11 cellular contexts compared by ENCODE assay signal in genomic region chr1:235090406-235091069, GRCh38. TPM values are rescaled to one million over a fixed set of nuclear protein-coding genes. Genes with fewer than 3 reads are reported as not detected.
DNase-seq lines count a peak whose midpoint lies in the region; ATAC-seq, FAIRE-seq and TF ChIP-seq lines count a peak whose summit lies in the region.
"Had no signal": no experiment of that assay in that cellular context is flagged by ENCODE, and none has a peak within 500 bp of the region (broad histone marks: within the 10 kb centered on the region; RNA-seq: fewer than 3 reads in every experiment).

No MANE protein-coding gene starts in this region.

- H3K4me1 ChIP-seq in IMR-90 (ENCODE audit: control insufficient read depth, insufficient read depth, low read length): peaks cover 8% of the 10 kb centered on the region; the same call in 1 of the 2 replicates
- H3K4me1 ChIP-seq in astrocyte (ENCODE audit: insufficient read depth, low read length): peaks cover 18% of the 10 kb centered on the region

- no peak overlapping the region for H2AK9ac ChIP-seq in IMR-90 (replicated peaks; ENCODE audit: low read depth, low read length, poor library complexity)

- H2BK15ac ChIP-seq in IMR-90 (ENCODE audit: low read depth, low read length): no peak overlapping the region; the same call in 2 of the 3 replicates

- 0 out of 2 replicates have a peak, but pooled peaks have one; percentile 6 for ATAC-seq in IMR-90 (ENCODE audit: low read depth)
- ATAC-seq in sciatic nerve: no peak
- ATAC-seq in left lobe of liver: no peak

- H3K27me3 ChIP-seq in IMR-90 (ENCODE audit: control insufficient read depth, insufficient read depth, low read length) (no peaks in the 10 kb centered on the region), astrocyte (ENCODE audit: insufficient read depth, low read length) (no peaks in the 10 kb centered on the region)
- H3K27me3 ChIP-seq: neutrophil had no signal

- no peak overlapping the region for H2BK5ac ChIP-seq in IMR-90 (ENCODE audit: low read depth, low read length, poor library complexity, severe bottlenecking)

- H3K27me3 Mint-ChIP-seq in astrocyte (ENCODE audit: low read depth, unreplicated experiment): no peaks in the 10 kb centered on the region

- peak overlapping the region; percentile 45 for H3K4me3 Mint-ChIP-seq in astrocyte (ENCODE audit: unreplicated experiment)

- H2BK120ac ChIP-seq in IMR-90 (ENCODE audit: low read depth, low read length): peak overlapping the region; percentile 19; the same call in 1 of the 2 replicates

- CTCF ChIA-PET in IMR-90 (lab: Yijun Ruan, JAX): interaction anchor here (2.0 kb wide), 1 partner anchor 604 kb away, joined by 4 read pairs; no protein-coding TSS in a partner anchor

- peaks cover 18% of the 10 kb centered on the region for H3K4me1 Mint-ChIP-seq in astrocyte (ENCODE audit: low read depth, unreplicated experiment)

- H3K36me3 Mint-ChIP-seq in astrocyte (ENCODE audit: low read depth, unreplicated experiment): peaks cover 2% of the 10 kb centered on the region

- H3K36me3 ChIP-seq in IMR-90 (ENCODE audit: control insufficient read depth, insufficient read depth, low read length) (no peaks in the 10 kb centered on the region), astrocyte (ENCODE audit: insufficient read depth, low read length) (no peaks in the 10 kb centered on the region)
- H3K36me3 ChIP-seq: neutrophil had no signal

- no peaks in the 10 kb centered on the region for H3K9me3 Mint-ChIP-seq in astrocyte (ENCODE audit: unreplicated experiment)

- H3K9me1 ChIP-seq in IMR-90 (ENCODE audit: insufficient read depth, low read length): no peaks in the 10 kb centered on the region

- DNase-seq in IMR-90 (no peak), astrocyte (ENCODE audit: low read depth) (peak; percentile 74), iPS-NIHi7 (ENCODE audit: extremely low spot score) (peak; percentile 58), retina (peak; percentile 86), sciatic nerve (ENCODE audit: low spot score) (no peak), NCI-H774 (lab: John Stamatoyannopoulos, UW) (no peak), left lobe of liver (ENCODE audit: low spot score) (no peak)
- no peak for DNase-seq in activated CD4-positive, alpha-beta T cell treated with anti-CD3 and anti-CD28 coated beads for 48 hours
- DNase-seq: NCI-H69, T-helper 1 cell had no signal

- POLR2A ChIA-PET in IMR-90 (lab: Charles Lee; ENCODE audit: unreplicated experiment): no interaction called here

- BruUV-seq in IMR-90 (replicated peaks; lab: Mats Ljungman, UMichigan): no TSS peak

- WGBS in IMR-90 (ENCODE audit: extremely low coverage in 2 of 2, insufficient read length in 1 of 2), 2 experiments: 81% methylated on average over 9 of the region's 20 CpGs; no CpG with 5 or more reads in 1 of the 2 experiments

- H3K9ac ChIP-seq in IMR-90 (ENCODE audit: low read depth, low read length): no peak overlapping the region; the same call in 1 of the 2 replicates
- peak overlapping the region; percentile 38 for H3K9ac ChIP-seq in astrocyte (ENCODE audit: low read length)

- no peak overlapping the region for H3K23ac ChIP-seq in IMR-90 (ENCODE audit: low read depth, low read length)

- no peak for TF ChIP-seq POLR2A in IMR-90 (IDR thresholded peaks at IDR 0.05; ENCODE audit: low read depth, low read length)

- peak overlapping the region; percentile 29 for H3K4ac ChIP-seq in IMR-90 (ENCODE audit: low read depth, low read length)

- no peak overlapping the region for H3K4me2 ChIP-seq in IMR-90 (ENCODE audit: low read depth, low read length)
- H3K4me2 ChIP-seq in astrocyte (ENCODE audit: low read length): peak overlapping the region; percentile 29

- H3K4me3 ChIP-seq in IMR-90 (ENCODE audit: insufficient read depth, low read depth, low read length) (no peak overlapping the region), astrocyte (ENCODE audit: insufficient read depth, low read depth, low read length) (no peak overlapping the region)

- dilution Hi-C loops in IMR-90 (cut with HindIII; ENCODE audit: low sequenced_read_pairs, unreplicated experiment): no loop called here

- FAIRE-seq in astrocyte (lab: Jason Lieb, UNC): no peak

- H3K79me2 ChIP-seq in astrocyte (ENCODE audit: insufficient read depth, low read length): no peaks in the 10 kb centered on the region

- no peak overlapping the region for H4K91ac ChIP-seq in IMR-90 (ENCODE audit: insufficient read depth, low read depth, low read length)

- H3K79me1 ChIP-seq in IMR-90 (ENCODE audit: low read depth in 1 of 2, low read length in 2 of 2): no peaks in the 10 kb centered on the region

- no peak overlapping the region for H4K5ac ChIP-seq in IMR-90 (ENCODE audit: low read depth, low read length)

- in situ Hi-C loops in IMR-90 (cut with MboI; ENCODE audit: low sequenced_read_pairs): loop anchor here (5.0 to 25.0 kb wide), 2 partner anchors 228 to 593 kb away; no protein-coding TSS in a partner anchor

- no peak for TF ChIP-seq RAD21 in IMR-90 (IDR thresholded peaks at IDR 0.05; ENCODE audit: low read length)

- intact Hi-C loops in IMR-90 (cut with micrococcal nuclease) (loop anchor here (10.0 kb wide), 1 partner anchor 976 kb away; no protein-coding TSS in a partner anchor), sciatic nerve (cut with DNase I) (no loop called here)

- peak overlapping the region; percentile 45; the same call in 1 of the 2 replicates for H3K14ac ChIP-seq in IMR-90 (replicated peaks; ENCODE audit: low read depth, low read length)

- peak overlapping the region; percentile 56 for H2AK5ac ChIP-seq in IMR-90 (ENCODE audit: low read depth, low read length)

- peak overlapping the region in 1 of 2 experiments; percentile 47; a peak in 2 of 4 replicates for H4K8ac ChIP-seq in IMR-90 (ENCODE audit: low read depth in 2 of 2, low read length in 2 of 2)

- H3K9me3 ChIP-seq in IMR-90 (ENCODE audit: control insufficient read depth, insufficient read depth, low read length): no peaks in the 10 kb centered on the region
- no peaks in the 10 kb centered on the region for H3K9me3 ChIP-seq in astrocyte (ENCODE audit: insufficient read depth, low read depth, low read length)
- H3K9me3 ChIP-seq: neutrophil had no signal

- no peak overlapping the region for H3K56ac ChIP-seq in IMR-90 (ENCODE audit: extremely low read depth, insufficient read depth, low read length)

- no peak overlapping the region for H3K27ac ChIP-seq in IMR-90 (ENCODE audit: insufficient read depth, low read length)
- peak overlapping the region; percentile 1 for H3K27ac ChIP-seq in astrocyte (ENCODE audit: low read depth, low read length)
- H3K27ac ChIP-seq: neutrophil had no signal

- H4K20me1 ChIP-seq in IMR-90 (ENCODE audit: insufficient read depth, low read length): no peaks in the 10 kb centered on the region
- no peaks in the 10 kb centered on the region for H4K20me1 ChIP-seq in astrocyte (ENCODE audit: insufficient read depth, low read length)

- no peak overlapping the region; the same call in 1 of the 2 replicates for H3K18ac ChIP-seq in IMR-90 (ENCODE audit: low read depth, low read length)

- no peak overlapping the region for H2BK20ac ChIP-seq in IMR-90 (ENCODE audit: low read depth, low read length)

- peak overlapping the region; percentile 94 for H3K27ac Mint-ChIP-seq in astrocyte (ENCODE audit: unreplicated experiment)

- H2AFZ ChIP-seq in IMR-90 (replicated peaks; ENCODE audit: low read length, poor library complexity): peak overlapping the region; percentile 61
- peak overlapping the region; percentile 23 for H2AFZ ChIP-seq in astrocyte (ENCODE audit: low read depth, low read length)

- no peak for TF ChIP-seq CTCF in IMR-90 (conservative IDR thresholded peaks at IDR 0.05; ENCODE audit: low read depth, low read length)
- TF ChIP-seq CTCF in astrocyte (IDR thresholded peaks at IDR 0.05; ENCODE audit: insufficient read depth, low read depth, low read length): no peak

TF ChIP-seq in IMR-90, 13 proteins besides CTCF, POLR2A, EP300 and RAD21:
- no peak for TF ChIP-seq BHLHE40 (IDR thresholded peaks at IDR 0.05; ENCODE audit: low read depth, low read length)
- TF ChIP-seq NFE2L2 (IDR thresholded peaks at IDR 0.05; ENCODE audit: low read depth, low read length): no peak
- TF ChIP-seq CHD1 (IDR thresholded peaks at IDR 0.05; ENCODE audit: low read depth, low read length): no peak
- TF ChIP-seq, protein P1, sequence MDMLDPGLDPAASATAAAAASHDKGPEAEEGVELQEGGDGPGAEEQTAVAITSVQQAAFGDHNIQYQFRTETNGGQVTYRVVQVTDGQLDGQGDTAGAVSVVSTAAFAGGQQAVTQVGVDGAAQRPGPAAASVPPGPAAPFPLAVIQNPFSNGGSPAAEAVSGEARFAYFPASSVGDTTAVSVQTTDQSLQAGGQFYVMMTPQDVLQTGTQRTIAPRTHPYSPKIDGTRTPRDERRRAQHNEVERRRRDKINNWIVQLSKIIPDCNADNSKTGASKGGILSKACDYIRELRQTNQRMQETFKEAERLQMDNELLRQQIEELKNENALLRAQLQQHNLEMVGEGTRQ (IDR thresholded peaks at IDR 0.05; ENCODE audit: low read depth, low read length): no peak
- no peak for TF ChIP-seq FOS (IDR thresholded peaks at IDR 0.05; ENCODE audit: low read depth, low read length)
- TF ChIP-seq MAFK (IDR thresholded peaks at IDR 0.05; ENCODE audit: low read depth, low read length): no peak
- no peak for TF ChIP-seq MAZ (IDR thresholded peaks at IDR 0.05; ENCODE audit: borderline replicate concordance, low read depth, low read length)
- no peak for TF ChIP-seq SMC3 (IDR thresholded peaks at IDR 0.05; ENCODE audit: low read depth, low read length)
- TF ChIP-seq RFX5 (IDR thresholded peaks at IDR 0.05; ENCODE audit: low read depth, low read length): no peak
- no peak for TF ChIP-seq RCOR1 (IDR thresholded peaks at IDR 0.05; ENCODE audit: insufficient replicate concordance, low read length)
- no peak for TF ChIP-seq MXI1 (IDR thresholded peaks at IDR 0.05; ENCODE audit: borderline replicate concordance, low read depth, low read length)
- no peak for TF ChIP-seq ELK1 (IDR thresholded peaks at IDR 0.05; ENCODE audit: borderline replicate concordance, low read depth, low read length)
- TF ChIP-seq CEBPB (IDR thresholded peaks at IDR 0.05; ENCODE audit: low read depth, low read length): no peak

RNA-seq across cellular contexts. Expression of gene TOMM20, which starts 38.1 kb away (rescaled TPM):
- total RNA-seq in IMR-90 (2012; rRNA removed) (75.3 and 135 TPM in 2 replicates), astrocyte (136 and 143 TPM in 2 replicates), sciatic nerve (97.5 TPM), left lobe of liver (48.7 TPM)
- polyA plus RNA-seq in IMR-90 (2012; rRNA removed): 70.5 and 84.4 TPM in 2 replicates
- polyA plus RNA-seq in IMR-90 (2012; cell fraction: cytosol; rRNA removed): 21.2 and 21.9 TPM in 2 replicates
- 5.2 and 27.0 TPM in 2 replicates for polyA plus RNA-seq in IMR-90 (2012; cell fraction: nucleus; rRNA removed; ENCODE audit: low replicate concordance)

Comparison
In these comparisons a context has a peak if more than half of its experiments do, and no peak if none do; other contexts are left out.
1. DNase-seq: peak in astrocyte (single experiment), iPS-NIHi7 (single experiment) and retina (single experiment); none in IMR-90 (single experiment), activated CD4-positive, alpha-beta T cell treated with anti-CD3 and anti-CD28 coated beads for 48 hours (single experiment), sciatic nerve (single experiment), NCI-H774 (single experiment) and left lobe of liver (single experiment).